Comparison of ENCODE assay signal across 8 cellular contexts in the genomic region with DNA sequence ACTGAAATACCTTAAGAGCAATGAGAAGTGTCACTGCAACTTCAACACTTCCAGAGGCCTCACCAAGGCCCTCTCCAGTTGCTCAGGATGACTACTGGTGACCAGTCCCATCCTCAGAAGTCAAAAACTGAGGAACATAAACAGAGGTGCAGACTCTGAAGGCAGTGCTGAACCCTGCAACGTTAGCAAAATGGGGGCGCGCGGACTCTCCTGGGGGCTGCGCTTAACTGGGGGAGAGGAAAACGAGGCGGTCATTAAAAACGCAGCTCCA. TPM values are rescaled to one million over a fixed set of nuclear protein-coding genes. Genes with fewer than 3 reads are reported as not detected.
DNase-seq lines count a peak whose midpoint lies in the region; ATAC-seq and TF ChIP-seq lines count a peak whose summit lies in the region.

No MANE protein-coding gene starts in this region.

- H3K27ac Mint-ChIP-seq in activated T-cell treated with anti-CD3 and anti-CD28 coated beads, Interleukin-2, amount 50 U/mL, for 24 hours: peak overlapping the region; percentile 78

- no peak for DNase-seq in activated T-cell treated with anti-CD3 and anti-CD28 coated beads, Interleukin-2, amount 50 U/mL, for 24 hours
- no peak for DNase-seq in activated T-cell treated with anti-CD3 and anti-CD28 coated beads, Interleukin-2, amount 50 U/mL, for 1 hour
- DNase-seq in adipocyte (ENCODE audit: low read depth): no peak
- no peak for DNase-seq in right lobe of liver
- no peak for DNase-seq in AG08395 (ENCODE audit: low spot score)
- no peak for DNase-seq in SW 1271 (lab: John Stamatoyannopoulos, UW)

- H3K4me1 ChIP-seq in adipocyte (ENCODE audit: control insufficient read depth, insufficient read depth, low read length): peaks cover 16% of the 10 kb centered on the region
- peaks cover 0 to 24% (median 4%) of the 10 kb centered on the region in 4 donors for H3K4me1 ChIP-seq in right lobe of liver
- H3K4me1 ChIP-seq in thymus (ENCODE audit: control insufficient read depth, insufficient read depth, low read length): peaks cover 12% of the 10 kb centered on the region

- H3K9me3 ChIP-seq in adipocyte (ENCODE audit: control insufficient read depth, low read length): no peaks in the 10 kb centered on the region
- H3K9me3 ChIP-seq in right lobe of liver: no peaks in the 10 kb centered on the region
- no peaks in the 10 kb centered on the region for H3K9me3 ChIP-seq in thymus (ENCODE audit: control insufficient read depth)

- H3K36me3 Mint-ChIP-seq in activated T-cell treated with anti-CD3 and anti-CD28 coated beads, Interleukin-2, amount 50 U/mL, for 24 hours (ENCODE audit: low read depth): peaks cover 36% of the 10 kb centered on the region

- no peak for TF ChIP-seq POLR2A in right lobe of liver (IDR thresholded peaks at IDR 0.05)

- intact Hi-C loops in right lobe of liver (cut with DNase I): loop anchor here in 1 of 2 donors (5.0 kb wide), 1 partner anchor 252 kb away; no protein-coding TSS in a partner anchor

- ATAC-seq in right lobe of liver (no peak), GM21367 (IDR thresholded peaks at IDR 0.05; ENCODE audit: unreplicated experiment) (no peak)

- H3K27me3 ChIP-seq in adipocyte (replicated peaks; ENCODE audit: control insufficient read depth, insufficient read depth, low read length) (no peaks in the 10 kb centered on the region), right lobe of liver (no peaks in the 10 kb centered on the region), thymus (ENCODE audit: control insufficient read depth, insufficient read depth) (no peaks in the 10 kb centered on the region)

- H3K27me3 Mint-ChIP-seq in activated T-cell treated with anti-CD3 and anti-CD28 coated beads, Interleukin-2, amount 50 U/mL, for 24 hours: no peaks in the 10 kb centered on the region

- no CpG with 5 or more reads among the region's 8 CpGs for WGBS in right lobe of liver (ENCODE audit: insufficient coverage, low coverage, low lambda C conversion rate, missing lambda C conversion rate)
- WGBS in thymus: 3% methylated on average over 8 of the region's 8 CpGs

- peaks cover 6% of the 10 kb centered on the region for H3K36me3 ChIP-seq in adipocyte (ENCODE audit: control insufficient read depth, insufficient read depth, low read length, severe bottlenecking)
- H3K36me3 ChIP-seq in right lobe of liver: no peaks in the 10 kb centered on the region
- H3K36me3 ChIP-seq in thymus (ENCODE audit: control insufficient read depth, insufficient read depth): no peaks in the 10 kb centered on the region

- peak overlapping the region; percentile 84 for H3K4me3 Mint-ChIP-seq in activated T-cell treated with anti-CD3 and anti-CD28 coated beads, Interleukin-2, amount 50 U/mL, for 24 hours

- H3K9me3 Mint-ChIP-seq in activated T-cell treated with anti-CD3 and anti-CD28 coated beads, Interleukin-2, amount 50 U/mL, for 24 hours: no peaks in the 10 kb centered on the region

- no peak for TF ChIP-seq CTCF in right lobe of liver (IDR thresholded peaks at IDR 0.05)

- H3K27ac ChIP-seq in right lobe of liver: no peak overlapping the region
- H3K27ac ChIP-seq in thymus (ENCODE audit: low read depth): no peak overlapping the region

- H3K4me1 Mint-ChIP-seq in activated T-cell treated with anti-CD3 and anti-CD28 coated beads, Interleukin-2, amount 50 U/mL, for 24 hours (ENCODE audit: low read depth): peaks cover 32% of the 10 kb centered on the region

- H3K9ac ChIP-seq in adipocyte (ENCODE audit: low read length): peak overlapping the region; percentile 93

- H3K4me3 ChIP-seq in adipocyte (ENCODE audit: low read length) (peak overlapping the region; percentile 95), right lobe of liver (peak overlapping the region; percentile 78 to 95 (median 83)), thymus (ENCODE audit: low read length) (peak overlapping the region; percentile 93)

RNA-seq across cellular contexts. Expression of a gene that starts 0.9 kb away (rescaled TPM):
- 1 to 10 TPM; 1.7 to 6.5 (median 2.1) TPM for total RNA-seq in right lobe of liver
- 5.8 TPM for polyA plus RNA-seq in thymus
